26 cellular contexts compared by ENCODE assay signal in genomic region chr20:25466846-25467245, GRCh38.
"Had no signal": no experiment of that assay in that cellular context is flagged by ENCODE, and none has a peak within 500 bp of the region (broad histone marks: within the 10 kb centered on the region; RNA-seq: fewer than 3 reads in every experiment).

No MANE protein-coding gene starts in this region.

- DNase-seq: heart right ventricle; hippocampal formation; kidney; left colon; left ventricle myocardium inferior; mesenchymal stem cell; naive B cell; natural killer cell; nephron progenitor cell; occipital lobe; right lobe of liver; stimulated activated CD4-positive, alpha-beta T cell treated with anti-CD3 and anti-CD28 coated beads, Interleukin-4, amount 100 ng/mL, for 24 hours; stimulated activated naive CD4-positive, alpha-beta T cell; uterus had no signal

- H3K4me2 ChIP-seq: neural progenitor cell had no signal

- H2AFZ ChIP-seq: neural progenitor cell, parathyroid adenoma had no signal

- H3K4me1 Mint-ChIP-seq: neural progenitor cell; stimulated activated effector memory CD8-positive, alpha-beta T cell treated with anti-CD3 and anti-CD28 coated beads, Interleukin-12 subunit alpha, Interleukin-12 subunit beta, amount 100 ng/mL, for 72 hours had no signal

- H3K4me3 Mint-ChIP-seq: naive B cell; natural killer cell; nephron progenitor cell; neural progenitor cell; stimulated activated effector memory CD8-positive, alpha-beta T cell treated with anti-CD3 and anti-CD28 coated beads, Interleukin-12 subunit alpha, Interleukin-12 subunit beta, amount 100 ng/mL, for 72 hours; stimulated activated naive CD8-positive, alpha-beta T cell treated with anti-CD3 and anti-CD28 coated beads, Interleukin-15, Interleukin-2, amounts not matched to agents 100 ng/mL and 50 ng/mL, for 24 hours; type B pancreatic cell had no signal

- H3K4me3 ChIP-seq: heart right ventricle, left ventricle myocardium inferior, neural progenitor cell, right atrium auricular region, right lobe of liver, skin epidermis, suprapubic skin, thoracic aorta, tibial artery, uterus had no signal

- H3K27ac ChIP-seq: heart right ventricle, left ventricle myocardium inferior, neural progenitor cell, neutrophil, parathyroid adenoma, right atrium auricular region, right lobe of liver, skin epidermis, suprapubic skin, thoracic aorta, tibial artery, uterus had no signal

- H3K9me3 ChIP-seq: heart right ventricle, left ventricle myocardium inferior, neutrophil, right atrium auricular region, right lobe of liver, suprapubic skin, thoracic aorta, tibial artery, uterus had no signal

- H3K27me3 Mint-ChIP-seq: progenitor cell of endocrine pancreas; stimulated activated naive CD8-positive, alpha-beta T cell treated with anti-CD3 and anti-CD28 coated beads, Interleukin-15, Interleukin-2, amounts not matched to agents 100 ng/mL and 50 ng/mL, for 24 hours; type B pancreatic cell had no signal

- H3K36me3 ChIP-seq: neural progenitor cell, neutrophil, uterus had no signal

- H3K4me1 ChIP-seq: neural progenitor cell, parathyroid adenoma, right lobe of liver, suprapubic skin, tibial artery, uterus had no signal

- H3K9ac ChIP-seq: neural progenitor cell, parathyroid adenoma had no signal

- H3K9me3 Mint-ChIP-seq: naive B cell; natural killer cell; nephron progenitor cell; neural progenitor cell; stimulated activated effector memory CD8-positive, alpha-beta T cell treated with anti-CD3 and anti-CD28 coated beads, Interleukin-12 subunit alpha, Interleukin-12 subunit beta, amount 100 ng/mL, for 72 hours; stimulated activated naive CD8-positive, alpha-beta T cell treated with anti-CD3 and anti-CD28 coated beads, Interleukin-15, Interleukin-2, amounts not matched to agents 100 ng/mL and 50 ng/mL, for 24 hours; type B pancreatic cell had no signal

- H3K27ac Mint-ChIP-seq: neural progenitor cell; progenitor cell of endocrine pancreas; stimulated activated effector memory CD8-positive, alpha-beta T cell treated with anti-CD3 and anti-CD28 coated beads, Interleukin-12 subunit alpha, Interleukin-12 subunit beta, amount 100 ng/mL, for 72 hours; stimulated activated naive CD8-positive, alpha-beta T cell treated with anti-CD3 and anti-CD28 coated beads, Interleukin-15, Interleukin-2, amounts not matched to agents 100 ng/mL and 50 ng/mL, for 24 hours; type B pancreatic cell had no signal

- H3K36me3 Mint-ChIP-seq: naive B cell; natural killer cell; stimulated activated effector memory CD8-positive, alpha-beta T cell treated with anti-CD3 and anti-CD28 coated beads, Interleukin-12 subunit alpha, Interleukin-12 subunit beta, amount 100 ng/mL, for 72 hours had no signal

- H3K27me3 ChIP-seq: heart right ventricle, neural progenitor cell, neutrophil, right atrium auricular region, right lobe of liver, suprapubic skin, tibial artery, uterus had no signal
